ENCODE assay signal across 31 cellular contexts in the genomic region with DNA sequence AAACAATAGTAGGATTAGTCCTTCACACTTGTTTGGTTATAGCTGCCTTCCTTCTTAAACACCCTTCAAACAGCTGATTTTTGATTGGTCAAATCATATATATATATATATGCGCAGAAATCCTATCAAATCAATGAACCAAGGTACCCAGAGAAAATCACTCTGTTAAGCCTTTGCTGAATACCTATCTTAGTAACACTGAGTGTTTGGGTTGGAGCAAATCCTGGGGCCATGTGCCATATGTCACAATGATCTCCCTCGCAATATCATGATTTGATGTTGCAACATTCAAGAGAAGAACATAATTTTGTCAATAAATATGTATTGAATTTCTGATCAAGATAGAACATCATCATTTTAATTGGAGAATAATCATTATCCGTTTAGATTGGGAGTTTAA.
"Had no signal": no experiment of that assay in that cellular context is flagged by ENCODE, and none has a peak within 500 bp of the region (broad histone marks: within the 10 kb centered on the region; RNA-seq: fewer than 3 reads in every experiment).

No MANE protein-coding gene starts in this region.

- DNase-seq: activated CD4-positive, alpha-beta memory T cell treated with anti-CD3 and anti-CD28 coated beads for 36 hours; activated CD4-positive, alpha-beta T cell treated with anti-CD3 and anti-CD28 coated beads for 36 hours; activated CD4-positive, alpha-beta T cell treated with anti-CD3 and anti-CD28 coated beads, Interleukin-2, amount 10 ng/mL, durations not matched to agents 24 days and 14 days; activated CD4-positive, CD25-positive, alpha-beta regulatory T cell; activated CD4-positive, CD25-positive, alpha-beta regulatory T cell treated with anti-CD3 and anti-CD28 coated beads, Interleukin-2, amount 50 U/mL, for 72 hours; activated CD8-positive, alpha-beta memory T cell treated with anti-CD3 and anti-CD28 coated beads, Interleukin-2, amount 10 ng/mL, durations not matched to agents 7 days and 5 days; activated CD8-positive, alpha-beta memory T cell treated with anti-CD3 and anti-CD28 coated beads, Interleukin-2, amount 50 U/mL, for 4 hours; activated CD8-positive, alpha-beta T cell treated with anti-CD3 and anti-CD28 coated beads, Interleukin-2, amount 10 ng/mL, durations not matched to agents 7 days and 5 days; activated gamma-delta T cell; activated naive CD4-positive, alpha-beta T cell; activated naive CD4-positive, alpha-beta T cell treated with anti-CD3 and anti-CD28 coated beads, Interleukin-2, amount 10 ng/mL, durations not matched to agents 7 days and 5 days; activated naive CD8-positive, alpha-beta T cell treated with anti-CD3 and anti-CD28 coated beads, Interleukin-2, amount 10 ng/mL, durations not matched to agents 7 days and 5 days; activated T-cell treated with anti-CD3 and anti-CD28 coated beads, Interleukin-2, amount 50 U/mL, for 1 hour; activated T-cell treated with anti-CD3 and anti-CD28 coated beads, Interleukin-2, amount 50 U/mL, for 72 hours; dorsolateral prefrontal cortex; effector memory CD4-positive, alpha-beta T cell; endodermal cell; foreskin fibroblast; heart left ventricle; T-helper 17 cell; T1000 had no signal

- H3K27me3 Mint-ChIP-seq: activated CD4-positive, alpha-beta memory T cell treated with anti-CD3 and anti-CD28 coated beads for 36 hours; activated CD4-positive, alpha-beta T cell treated with anti-CD3 and anti-CD28 coated beads for 36 hours; activated CD4-positive, alpha-beta T cell treated with anti-CD3 and anti-CD28 coated beads, Interleukin-2, amount 10 ng/mL, durations not matched to agents 24 days and 14 days; activated CD8-positive, alpha-beta memory T cell treated with anti-CD3 and anti-CD28 coated beads, Interleukin-2, amount 10 ng/mL, durations not matched to agents 7 days and 5 days; activated naive CD4-positive, alpha-beta T cell treated with anti-CD3 and anti-CD28 coated beads, Interleukin-2, amount 10 ng/mL, durations not matched to agents 7 days and 5 days; activated naive CD8-positive, alpha-beta T cell treated with anti-CD3 and anti-CD28 coated beads, Interleukin-2, amount 10 ng/mL, durations not matched to agents 7 days and 5 days; central memory CD8-positive, alpha-beta T cell; dendritic cell treated with granulocyte-macrophage colony-stimulating factor and Interleukin-4, amounts not matched to agents 40 ng/mL and 50 ng/mL, for 4 days; T-helper 17 cell had no signal

- H3K27me3 ChIP-seq: ascending aorta, dorsolateral prefrontal cortex, heart left ventricle had no signal

- H3K4me1 Mint-ChIP-seq: activated CD4-positive, alpha-beta T cell treated with anti-CD3 and anti-CD28 coated beads for 36 hours; activated CD4-positive, alpha-beta T cell treated with anti-CD3 and anti-CD28 coated beads, Interleukin-2, amount 10 ng/mL, durations not matched to agents 24 days and 14 days; activated CD8-positive, alpha-beta memory T cell treated with anti-CD3 and anti-CD28 coated beads, Interleukin-2, amount 10 ng/mL, durations not matched to agents 7 days and 5 days; activated naive CD4-positive, alpha-beta T cell treated with anti-CD3 and anti-CD28 coated beads, Interleukin-2, amount 10 ng/mL, durations not matched to agents 7 days and 5 days; activated naive CD8-positive, alpha-beta T cell treated with anti-CD3 and anti-CD28 coated beads, Interleukin-2, amount 10 ng/mL, durations not matched to agents 7 days and 5 days; central memory CD8-positive, alpha-beta T cell; T-helper 17 cell had no signal

- FAIRE-seq: bronchial epithelial cell, frontal cortex had no signal

- H3K9me3 Mint-ChIP-seq: activated CD4-positive, alpha-beta memory T cell treated with anti-CD3 and anti-CD28 coated beads for 36 hours; activated CD4-positive, alpha-beta T cell treated with anti-CD3 and anti-CD28 coated beads, Interleukin-2, amount 10 ng/mL, durations not matched to agents 24 days and 14 days; activated naive CD4-positive, alpha-beta T cell treated with anti-CD3 and anti-CD28 coated beads, Interleukin-2, amount 10 ng/mL, durations not matched to agents 7 days and 5 days; activated naive CD4-positive, alpha-beta T cell treated with anti-CD3 and anti-CD28 coated beads, Interleukin-2, amount 50 U/mL, for 72 hours; activated naive CD8-positive, alpha-beta T cell treated with anti-CD3 and anti-CD28 coated beads, Interleukin-2, amount 10 ng/mL, durations not matched to agents 7 days and 5 days; activated T-cell treated with anti-CD3 and anti-CD28 coated beads, Interleukin-2, amount 50 U/mL, for 72 hours; brain; dendritic cell treated with granulocyte-macrophage colony-stimulating factor and Interleukin-4, amounts not matched to agents 40 ng/mL and 50 ng/mL, for 4 days; endodermal cell; T-helper 2 cell treated with Interferon-gamma antibody and Interleukin-4, amounts not matched to agents 5 μg/mL and 100 μg/mL, for 36 hours had no signal

- H3K4me3 Mint-ChIP-seq: activated CD4-positive, alpha-beta memory T cell treated with anti-CD3 and anti-CD28 coated beads for 36 hours; activated CD4-positive, alpha-beta T cell treated with anti-CD3 and anti-CD28 coated beads for 36 hours; activated CD4-positive, alpha-beta T cell treated with anti-CD3 and anti-CD28 coated beads, Interleukin-2, amount 10 ng/mL, durations not matched to agents 24 days and 14 days; activated CD8-positive, alpha-beta memory T cell treated with anti-CD3 and anti-CD28 coated beads, Interleukin-2, amount 10 ng/mL, durations not matched to agents 7 days and 5 days; activated CD8-positive, alpha-beta T cell treated with anti-CD3 and anti-CD28 coated beads, Interleukin-2, amount 10 ng/mL, durations not matched to agents 7 days and 5 days; activated naive CD4-positive, alpha-beta T cell treated with anti-CD3 and anti-CD28 coated beads, Interleukin-2, amount 10 ng/mL, durations not matched to agents 7 days and 5 days; activated naive CD8-positive, alpha-beta T cell treated with anti-CD3 and anti-CD28 coated beads, Interleukin-2, amount 10 ng/mL, durations not matched to agents 7 days and 5 days; activated T-cell treated with anti-CD3 and anti-CD28 coated beads, Interleukin-2, amount 50 U/mL, for 72 hours; brain; central memory CD8-positive, alpha-beta T cell; dendritic cell treated with granulocyte-macrophage colony-stimulating factor and Interleukin-4, amounts not matched to agents 40 ng/mL and 50 ng/mL, for 4 days; endodermal cell; T-helper 17 cell; T-helper 2 cell treated with Interferon-gamma antibody and Interleukin-4, amounts not matched to agents 5 μg/mL and 100 μg/mL, for 36 hours had no signal

- H3K4me3 ChIP-seq: ascending aorta, coronary artery, dorsolateral prefrontal cortex, heart left ventricle had no signal

- H3K27ac ChIP-seq: ascending aorta, coronary artery, dorsolateral prefrontal cortex, heart left ventricle had no signal

- H3K9me3 ChIP-seq: ascending aorta, heart left ventricle had no signal

- ATAC-seq: activated CD4-positive, alpha-beta T cell treated with anti-CD3 and anti-CD28 coated beads for 36 hours; activated CD8-positive, alpha-beta memory T cell treated with anti-CD3 and anti-CD28 coated beads, Interleukin-2, amount 10 ng/mL, durations not matched to agents 7 days and 5 days; activated CD8-positive, alpha-beta T cell treated with anti-CD3 and anti-CD28 coated beads, Interleukin-2, amount 10 ng/mL, durations not matched to agents 7 days and 5 days; activated naive CD4-positive, alpha-beta T cell treated with anti-CD3 and anti-CD28 coated beads, Interleukin-2, amount 50 U/mL, for 72 hours; activated T-cell treated with anti-CD3 and anti-CD28 coated beads, Interleukin-2, amount 50 U/mL, for 72 hours; esophagus mucosa; heart left ventricle; T-helper 17 cell had no signal

- H3K27ac Mint-ChIP-seq: activated CD4-positive, alpha-beta memory T cell treated with anti-CD3 and anti-CD28 coated beads for 36 hours; activated CD4-positive, alpha-beta T cell treated with anti-CD3 and anti-CD28 coated beads for 36 hours; activated CD4-positive, alpha-beta T cell treated with anti-CD3 and anti-CD28 coated beads, Interleukin-2, amount 10 ng/mL, durations not matched to agents 24 days and 14 days; activated CD8-positive, alpha-beta memory T cell treated with anti-CD3 and anti-CD28 coated beads, Interleukin-2, amount 10 ng/mL, durations not matched to agents 7 days and 5 days; activated CD8-positive, alpha-beta T cell treated with anti-CD3 and anti-CD28 coated beads, Interleukin-2, amount 10 ng/mL, durations not matched to agents 7 days and 5 days; activated naive CD4-positive, alpha-beta T cell treated with anti-CD3 and anti-CD28 coated beads, Interleukin-2, amount 10 ng/mL, durations not matched to agents 7 days and 5 days; activated naive CD4-positive, alpha-beta T cell treated with anti-CD3 and anti-CD28 coated beads, Interleukin-2, amount 50 U/mL, for 72 hours; activated naive CD8-positive, alpha-beta T cell treated with anti-CD3 and anti-CD28 coated beads, Interleukin-2, amount 10 ng/mL, durations not matched to agents 7 days and 5 days; activated T-cell treated with anti-CD3 and anti-CD28 coated beads, Interleukin-2, amount 50 U/mL, for 72 hours; dendritic cell treated with granulocyte-macrophage colony-stimulating factor and Interleukin-4, amounts not matched to agents 40 ng/mL and 50 ng/mL, for 4 days; endodermal cell; T-helper 17 cell; T-helper 2 cell treated with Interferon-gamma antibody and Interleukin-4, amounts not matched to agents 5 μg/mL and 100 μg/mL, for 36 hours had no signal

- H3K4me1 ChIP-seq: ascending aorta, heart left ventricle had no signal

- H3K36me3 Mint-ChIP-seq: activated CD4-positive, alpha-beta memory T cell treated with anti-CD3 and anti-CD28 coated beads for 36 hours; activated CD8-positive, alpha-beta memory T cell treated with anti-CD3 and anti-CD28 coated beads, Interleukin-2, amount 10 ng/mL, durations not matched to agents 7 days and 5 days; activated naive CD4-positive, alpha-beta T cell treated with anti-CD3 and anti-CD28 coated beads, Interleukin-2, amount 10 ng/mL, durations not matched to agents 7 days and 5 days; activated naive CD4-positive, alpha-beta T cell treated with anti-CD3 and anti-CD28 coated beads, Interleukin-2, amount 50 U/mL, for 72 hours; activated naive CD8-positive, alpha-beta T cell treated with anti-CD3 and anti-CD28 coated beads, Interleukin-2, amount 10 ng/mL, durations not matched to agents 7 days and 5 days; brain had no signal

- H3K36me3 ChIP-seq: ascending aorta, heart left ventricle had no signal
